ENCODE assay signal across 11 cellular contexts in the genomic region with DNA sequence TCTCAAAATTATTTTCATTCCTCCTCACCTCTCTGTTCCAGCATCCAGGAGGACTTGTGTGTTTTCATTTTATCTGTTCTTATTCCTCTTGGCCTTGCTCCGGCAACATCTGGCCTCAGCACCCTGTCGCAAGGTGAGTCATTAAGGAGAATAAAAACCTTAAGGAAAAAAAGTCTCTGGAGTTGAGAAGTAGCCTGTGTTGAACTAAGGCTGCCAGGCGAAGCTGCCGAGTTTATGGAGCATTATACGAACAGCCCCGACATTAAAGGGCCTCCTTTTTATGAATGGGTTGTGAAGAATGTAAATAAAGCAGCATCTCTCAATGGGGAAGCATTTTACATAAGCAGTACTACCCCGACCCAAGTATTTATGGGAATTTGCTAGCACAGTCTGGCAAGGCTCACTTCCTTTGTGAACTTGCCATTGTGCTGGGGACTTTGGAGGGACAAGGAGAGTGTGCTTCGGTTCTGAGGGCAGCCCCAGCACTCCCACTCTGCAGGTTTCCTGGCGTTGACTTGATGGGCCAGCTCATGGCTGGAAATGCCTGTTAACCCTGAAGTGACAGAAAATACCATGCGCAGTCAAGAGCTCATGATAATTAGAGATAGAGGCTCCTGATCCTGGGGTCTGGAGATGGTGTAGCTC. TPM values are rescaled to one million over a fixed set of nuclear protein-coding genes. Genes with fewer than 3 reads are reported as not detected.
DNase-seq lines count a peak whose midpoint lies in the region; ATAC-seq, FAIRE-seq and TF ChIP-seq lines count a peak whose summit lies in the region.
"Had no signal": no experiment of that assay in that cellular context is flagged by ENCODE, and none has a peak within 500 bp of the region (broad histone marks: within the 10 kb centered on the region; RNA-seq: fewer than 3 reads in every experiment).

No MANE protein-coding gene starts in this region.

- H3K9me3 ChIP-seq in Loucy (ENCODE audit: insufficient read depth, low read depth, low read length), result no peaks in the 10 kb centered on the region
- H3K9me3 ChIP-seq in H1 (ENCODE audit: insufficient read depth in 2 of 2, low read depth in 1 of 2, low read length in 1 of 2), result no peaks in the 10 kb centered on the region
- no peaks in the 10 kb centered on the region for H3K9me3 ChIP-seq in naive thymus-derived CD4-positive, alpha-beta T cell (ENCODE audit: control insufficient read depth in 2 of 3, low read length in 3 of 3)

- peak overlapping the region; percentile 98 for H3K4me2 ChIP-seq in Loucy (ENCODE audit: low read depth, low read length, poor library complexity, severe bottlenecking)
- peak overlapping the region; percentile 36 to 61 for H3K4me2 ChIP-seq in H1 (ENCODE audit: insufficient read depth in 1 of 2, low read depth in 2 of 2, low read length in 2 of 2)
- H3K4me2 ChIP-seq: PC-9 had no signal

- H3K36me3 ChIP-seq in Loucy (ENCODE audit: insufficient read depth, low read length) (no peaks in the 10 kb centered on the region), H1 (ENCODE audit: control insufficient read depth in 2 of 4, insufficient read depth in 4 of 4, low read length in 3 of 4) (peaks cover 0 to 3% (median 1%) of the 10 kb centered on the region in 4 experiments; a peak in 1 of 8 replicates)
- no peaks in the 10 kb centered on the region for H3K36me3 ChIP-seq in naive thymus-derived CD4-positive, alpha-beta T cell (ENCODE audit: control insufficient read depth in 2 of 3, insufficient read depth in 3 of 3, low read length in 3 of 3)

- H2BK20ac ChIP-seq in H1 (ENCODE audit: low read length), result no peak overlapping the region

- ATAC-seq in naive thymus-derived CD4-positive, alpha-beta T cell, result no peak
- ATAC-seq in GM18517 (IDR thresholded peaks at IDR 0.05; ENCODE audit: unreplicated experiment) (no peak), SK-N-SH treated with all-trans-retinoic acid at 6 μM for 48 hours (no peak)
- ATAC-seq: K562; natural killer cell treated with Interleukin-12 subunit alpha and Interleukin-12 subunit beta and Interleukin-15 and Interleukin-18, amount 100 ng/mL, for 72 hours had no signal

- FAIRE-seq in H1 (lab: Jason Lieb, UNC), result peak; percentile 52
- FAIRE-seq in urothelium cell line (lab: Jason Lieb, UNC), result no peak
- FAIRE-seq: K562 had no signal

- CTCF ChIA-PET in H1 (lab: Charles Lee; ENCODE audit: partially characterized antibody), result interaction anchor here (0.8 to 1.3 kb wide), 8 partner anchors 9 to 118 kb away, joined by 3 to 5 read pairs (median 3); no protein-coding TSS in a partner anchor
- CTCF ChIA-PET in naive thymus-derived CD4-positive, alpha-beta T cell (lab: Charles Lee), result interaction anchor here (1.2 kb wide), 2 partner anchors 9 to 61 kb away, joined by 3 to 4 read pairs; no protein-coding TSS in a partner anchor

- H2BK15ac ChIP-seq in H1 (ENCODE audit: low read length), result no peak overlapping the region

- no peak overlapping the region for H2AFZ ChIP-seq in Loucy (ENCODE audit: low read length)
- H2AFZ ChIP-seq in H1 (ENCODE audit: low read length), result no peak overlapping the region
- H2AFZ ChIP-seq: PC-9 had no signal

- peak overlapping the region; percentile 9 for H3K4me3 ChIP-seq in Loucy (ENCODE audit: low read length, poor library complexity, severe bottlenecking)
- H3K4me3 ChIP-seq in H1 (ENCODE audit: extremely low read depth in 1 of 4, insufficient read depth in 2 of 4, low read depth in 3 of 4, low read length in 4 of 4), result peak overlapping the region in 1 of 4 experiments; percentile 23; a peak in 1 of 8 replicates
- H3K4me3 ChIP-seq in naive thymus-derived CD4-positive, alpha-beta T cell (ENCODE audit: low read length), result no peak overlapping the region
- H3K4me3 ChIP-seq: K562, PC-9 had no signal

- no peak overlapping the region for H4K8ac ChIP-seq in H1 (ENCODE audit: extremely low read depth, insufficient read depth, low read length)

- H3F3A ChIP-seq in Loucy (ENCODE audit: low read depth), result no peaks in the 10 kb centered on the region

- no peak overlapping the region for H3K4ac ChIP-seq in H1 (replicated peaks; ENCODE audit: insufficient read length, low read depth, low read length)

- no peak overlapping the region for H3K23ac ChIP-seq in H1 (ENCODE audit: insufficient read length)

- peaks cover 0 to 13% (median 0%) of the 10 kb centered on the region in 5 donors for H3K36me3 Mint-ChIP-seq in naive thymus-derived CD4-positive, alpha-beta T cell
- H3K36me3 Mint-ChIP-seq: natural killer cell treated with Interleukin-12 subunit alpha and Interleukin-12 subunit beta and Interleukin-15 and Interleukin-18, amount 100 ng/mL, for 72 hours had no signal

- no peak overlapping the region for H2BK120ac ChIP-seq in H1 (replicated peaks; ENCODE audit: low read depth, low read length)

- no peaks in the 10 kb centered on the region; the same call in 1 of the 2 replicates for H3K23me2 ChIP-seq in H1 (ENCODE audit: low read depth, low read length)

- H3K9me3 Mint-ChIP-seq in naive thymus-derived CD4-positive, alpha-beta T cell, result no peaks in the 10 kb centered on the region
- H3K9me3 Mint-ChIP-seq: natural killer cell treated with Interleukin-12 subunit alpha and Interleukin-12 subunit beta and Interleukin-15 and Interleukin-18, amount 100 ng/mL, for 72 hours had no signal

- intact Hi-C loops in naive thymus-derived CD4-positive, alpha-beta T cell (cut with micrococcal nuclease), result no loop called here

- TF ChIP-seq POLR2A in H1 (IDR thresholded peaks at IDR 0.05; ENCODE audit: control extremely low read depth in 1 of 2, low read depth in 2 of 2, low read length in 2 of 2), result no peak

- no peak overlapping the region for H4K91ac ChIP-seq in H1 (replicated peaks; ENCODE audit: insufficient read length, low read length)

- H3K4me3 Mint-ChIP-seq in naive thymus-derived CD4-positive, alpha-beta T cell, result peak overlapping the region in 3 of 10 donors; percentile 16 to 91 (median 27)
- H3K4me3 Mint-ChIP-seq: natural killer cell treated with Interleukin-12 subunit alpha and Interleukin-12 subunit beta and Interleukin-15 and Interleukin-18, amount 100 ng/mL, for 72 hours had no signal

- H3K4me1 ChIP-seq in Loucy (ENCODE audit: insufficient read depth, low read length, poor library complexity, severe bottlenecking) (peaks cover 47% of the 10 kb centered on the region), H1 (replicated peaks in 1 of 4; ENCODE audit: control insufficient read depth in 3 of 4, insufficient read depth in 4 of 4, low read length in 3 of 4) (peaks cover 17 to 32% (median 22%) of the 10 kb centered on the region in 4 experiments; a peak in 6 of 7 replicates)
- H3K4me1 ChIP-seq in naive thymus-derived CD4-positive, alpha-beta T cell (ENCODE audit: control insufficient read depth in 2 of 2, insufficient read depth in 2 of 2, low read length in 2 of 2), result peaks cover 9 to 30% of the 10 kb centered on the region in 2 donors

- DNase-seq in EL (peak; percentile 51), H1 (ENCODE audit: low read depth in 1 of 2, low spot score in 2 of 2) (no peak), urothelium cell line (ENCODE audit: low spot score) (no peak)
- DNase-seq in naive thymus-derived CD4-positive, alpha-beta T cell, result no peak
- DNase-seq in activated effector memory CD4-positive, alpha-beta T cell treated with Interleukin-2 at 50 U/mL for 16 hours, result no peak
- DNase-seq: PC-9 had no signal

- POLR2A ChIA-PET in H1 (lab: Charles Lee; ENCODE audit: partially characterized antibody), result interaction anchor here (0.6 to 1.9 kb wide), 5 partner anchors 11 to 94 kb away, joined by 3 to 7 read pairs (median 3); no protein-coding TSS in a partner anchor
- POLR2A ChIA-PET in naive thymus-derived CD4-positive, alpha-beta T cell (lab: Charles Lee), result interaction anchor here (0.7 to 1.2 kb wide), 4 partner anchors 8 to 118 kb away, joined by 3 to 4 read pairs (median 4); a partner anchor contains a TSS

- 49% methylated on average over 10 of the region's 10 CpGs; no CpG with 5 or more reads in 1 of the 2 experiments for WGBS in H1 (ENCODE audit: extremely low coverage in 1 of 2, insufficient coverage in 1 of 2, insufficient read length in 1 of 2, insufficient replicate concordance in 2 of 2, low coverage in 1 of 2, low lambda C conversion rate in 2 of 2, missing lambda C conversion rate in 1 of 2), 2 experiments

- no peak overlapping the region for H3K18ac ChIP-seq in H1 (ENCODE audit: extremely low read depth, low read length)

- H3K27ac Mint-ChIP-seq in naive thymus-derived CD4-positive, alpha-beta T cell, result peak overlapping the region in 6 of 9 donors; percentile 11 to 81 (median 54)
- H3K27ac Mint-ChIP-seq: natural killer cell treated with Interleukin-12 subunit alpha and Interleukin-12 subunit beta and Interleukin-15 and Interleukin-18, amount 100 ng/mL, for 72 hours had no signal

- peaks cover 18% of the 10 kb centered on the region for H3K79me1 ChIP-seq in H1 (ENCODE audit: low read depth, low read length)

- H3K9ac ChIP-seq in Loucy (ENCODE audit: low read depth, low read length, poor library complexity, severe bottlenecking), result peak overlapping the region; percentile 90
- no peak overlapping the region for H3K9ac ChIP-seq in H1 (replicated peaks in 1 of 4; ENCODE audit: extremely low read depth in 1 of 4, low read depth in 3 of 4, low read length in 3 of 4)

- no peaks in the 10 kb centered on the region for H3K9me2 ChIP-seq in Loucy (replicated peaks; ENCODE audit: low read depth, low read length)

- no peak for TF ChIP-seq EP300 in H1 (IDR thresholded peaks at IDR 0.05; ENCODE audit: borderline replicate concordance in 1 of 2, low read depth in 2 of 2, low read length in 2 of 2)

- H2BK12ac ChIP-seq in H1 (ENCODE audit: low read depth, low read length), result no peak overlapping the region

- H2BK5ac ChIP-seq in H1 (ENCODE audit: low read depth, low read length), result peak overlapping the region; percentile 27

- TF ChIP-seq RAD21 in H1 (IDR thresholded peaks at IDR 0.05 in 1 of 2, conservative IDR thresholded peaks at IDR 0.05 in 1 of 2; ENCODE audit: low read depth in 2 of 2, low read length in 2 of 2), result no peak

- H3K27me3 Mint-ChIP-seq in naive thymus-derived CD4-positive, alpha-beta T cell, result peaks cover 0 to 20% (median 0%) of the 10 kb centered on the region in 5 donors
- H3K27me3 Mint-ChIP-seq: natural killer cell treated with Interleukin-12 subunit alpha and Interleukin-12 subunit beta and Interleukin-15 and Interleukin-18, amount 100 ng/mL, for 72 hours had no signal

- H3K79me2 ChIP-seq in Loucy (ENCODE audit: insufficient read depth, low read length) (peaks cover 92% of the 10 kb centered on the region), H1 (ENCODE audit: control insufficient read depth in 1 of 2, insufficient read depth in 2 of 2, low read length in 2 of 2) (peaks cover 35 to 86% of the 10 kb centered on the region in 2 experiments)

- no peaks in the 10 kb centered on the region for H3K27me3 ChIP-seq in Loucy (ENCODE audit: insufficient read depth, low read length, poor library complexity, severe bottlenecking)
- H3K27me3 ChIP-seq in H1 (replicated peaks in 1 of 4; ENCODE audit: control insufficient read depth in 3 of 4, extremely low read depth in 1 of 4, insufficient read depth in 3 of 4, low read length in 3 of 4), result no peaks in the 10 kb centered on the region
- H3K27me3 ChIP-seq in naive thymus-derived CD4-positive, alpha-beta T cell (ENCODE audit: control insufficient read depth in 2 of 2, insufficient read depth in 2 of 2, low read length in 2 of 2), result no peaks in the 10 kb centered on the region

- H3K27ac ChIP-seq in H1 (ENCODE audit: low read depth, low read length), result no peak overlapping the region
- H3K27ac ChIP-seq in naive thymus-derived CD4-positive, alpha-beta T cell (ENCODE audit: low read depth, low read length), result no peak overlapping the region
- H3K27ac ChIP-seq: PC-9 had no signal

- no peak for TF ChIP-seq CTCF in Loucy (conservative IDR thresholded peaks at IDR 0.05; ENCODE audit: low read length)
- TF ChIP-seq CTCF in H1 (IDR thresholded peaks at IDR 0.05; ENCODE audit: control extremely low read depth in 1 of 3, insufficient read depth in 1 of 3, low read depth in 1 of 3, low read length in 3 of 3), result no peak

- peaks cover 65% of the 10 kb centered on the region for H4K20me1 ChIP-seq in Loucy (ENCODE audit: insufficient read depth, low read length, poor library complexity, severe bottlenecking)
- H4K20me1 ChIP-seq in H1 (replicated peaks in 1 of 2; ENCODE audit: control insufficient read depth in 1 of 2, insufficient read depth in 2 of 2, low read length in 2 of 2), result peaks cover 44 to 46% of the 10 kb centered on the region in 2 experiments

- no peak overlapping the region for H3K56ac ChIP-seq in H1 (replicated peaks; ENCODE audit: insufficient read length, low read depth, low read length)

- peaks cover 38 to 81% (median 69%) of the 10 kb centered on the region in 7 donors for H3K4me1 Mint-ChIP-seq in naive thymus-derived CD4-positive, alpha-beta T cell

- no peak overlapping the region for H4K5ac ChIP-seq in H1 (ENCODE audit: insufficient read length, low read depth, low read length)

- H3K14ac ChIP-seq in H1 (ENCODE audit: insufficient read length), result no peak overlapping the region

- no peak overlapping the region for H2AK5ac ChIP-seq in H1 (ENCODE audit: low read depth, low read length)

RNA-seq across cellular contexts. Expression of a gene that starts 4.8 kb away (rescaled TPM):
- total RNA-seq in H1 (2021; fragmentation: NEBNext Ultra II Directional; extraction: Animal tissue kit (Norgen Biotek cat#: 25700)), result 38.9 and 40.0 TPM in 2 replicates
- polyA plus RNA-seq in H1 (2011; rRNA removed), result 15.0 and 23.4 TPM in 2 replicates
- 19.2 TPM for polyA plus RNA-seq in H1 (2011; cell fraction: cytosol; rRNA removed)
- 45.1 TPM for polyA plus RNA-seq in H1 (2011; cell fraction: nucleus; rRNA removed)
- polyA plus RNA-seq in H1 (2012, experiment 1 of 2), result 36.7 to 45.3 TPM (median 39.3 TPM) in 4 replicates
- polyA plus RNA-seq in H1 (2012, experiment 2 of 2), result 31.9 TPM
- 24.0 TPM for polyA plus RNA-seq in H1 (2013, experiment 1 of 2)
- 22.9 TPM for polyA plus RNA-seq in H1 (2013, experiment 2 of 2)
- polyA minus RNA-seq in H1 (2011; rRNA and poly(A)+ RNA removed), result 16.4 and 20.1 TPM in 2 replicates
- polyA minus RNA-seq in H1 (2011; cell fraction: cytosol; rRNA and poly(A)+ RNA removed), result 21.8 TPM
- 23.6 TPM for polyA minus RNA-seq in H1 (2011; cell fraction: nucleus; rRNA and poly(A)+ RNA removed)
- total RNA-seq in naive thymus-derived CD4-positive, alpha-beta T cell, result 10 to 100 TPM; 28.4 to 48.8 (median 31.2) TPM
- polyA plus RNA-seq in naive thymus-derived CD4-positive, alpha-beta T cell, result 1 to 10 TPM; 2.2 to 3.9 TPM

RNA-seq across cellular contexts. Expression of a gene that starts 25.3 kb away (rescaled TPM):
- total RNA-seq in H1 (2021; fragmentation: NEBNext Ultra II Directional; extraction: Animal tissue kit (Norgen Biotek cat#: 25700)), result 17.7 and 20.3 TPM in 2 replicates
- polyA plus RNA-seq in H1 (2011; rRNA removed), result 13.4 and 15.2 TPM in 2 replicates
- 10.0 TPM for polyA plus RNA-seq in H1 (2011; cell fraction: cytosol; rRNA removed)
- polyA plus RNA-seq in H1 (2011; cell fraction: nucleus; rRNA removed), result 14.9 TPM
- 16.1 to 20.5 TPM (median 18.5 TPM) in 4 replicates for polyA plus RNA-seq in H1 (2012, experiment 1 of 2)
- 21.7 TPM for polyA plus RNA-seq in H1 (2012, experiment 2 of 2)
- 19.8 TPM for polyA plus RNA-seq in H1 (2013, experiment 1 of 2)
- polyA plus RNA-seq in H1 (2013, experiment 2 of 2), result 20.1 TPM
- 7.0 and 8.4 TPM in 2 replicates for polyA minus RNA-seq in H1 (2011; rRNA and poly(A)+ RNA removed)
- 13.4 TPM for polyA minus RNA-seq in H1 (2011; cell fraction: cytosol; rRNA and poly(A)+ RNA removed)
- polyA minus RNA-seq in H1 (2011; cell fraction: nucleus; rRNA and poly(A)+ RNA removed), result 6.5 TPM
- 10 to 100 TPM in 3 of 5 experiments, 1 to 10 TPM in 2; 7.3 to 12.5 (median 10.8) TPM for total RNA-seq in naive thymus-derived CD4-positive, alpha-beta T cell
- 1 to 10 TPM in 1 of 2 donors, under 1 TPM in 1; 0.83 to 1.4 TPM for polyA plus RNA-seq in naive thymus-derived CD4-positive, alpha-beta T cell

RNA-seq across cellular contexts. Expression of a gene that starts 39.9 kb away (rescaled TPM):
- 78.8 and 80.0 TPM in 2 replicates for total RNA-seq in H1 (2021; fragmentation: NEBNext Ultra II Directional; extraction: Animal tissue kit (Norgen Biotek cat#: 25700))
- 55.2 and 63.7 TPM in 2 replicates for polyA plus RNA-seq in H1 (2011; rRNA removed)
- 74.1 TPM for polyA plus RNA-seq in H1 (2011; cell fraction: cytosol; rRNA removed)
- 77.2 TPM for polyA plus RNA-seq in H1 (2011; cell fraction: nucleus; rRNA removed)
- 51.3 to 57.3 TPM (median 56.8 TPM) in 4 replicates for polyA plus RNA-seq in H1 (2012, experiment 1 of 2)
- 38.4 TPM for polyA plus RNA-seq in H1 (2012, experiment 2 of 2)
- 29.4 TPM for polyA plus RNA-seq in H1 (2013, experiment 1 of 2)
- polyA plus RNA-seq in H1 (2013, experiment 2 of 2), result 28.3 TPM
- polyA minus RNA-seq in H1 (2011; rRNA and poly(A)+ RNA removed), result 77.8 and 87.4 TPM in 2 replicates
- polyA minus RNA-seq in H1 (2011; cell fraction: cytosol; rRNA and poly(A)+ RNA removed), result 47.9 TPM
- 52.2 TPM for polyA minus RNA-seq in H1 (2011; cell fraction: nucleus; rRNA and poly(A)+ RNA removed)
- total RNA-seq in naive thymus-derived CD4-positive, alpha-beta T cell, result 10 to 100 TPM; 47.2 to 81.8 (median 64.7) TPM
- polyA plus RNA-seq in naive thymus-derived CD4-positive, alpha-beta T cell, result 10 to 100 TPM; 27.1 to 42.4 TPM
